1 cellular context compared by ENCODE assay signal in the genomic region with DNA sequence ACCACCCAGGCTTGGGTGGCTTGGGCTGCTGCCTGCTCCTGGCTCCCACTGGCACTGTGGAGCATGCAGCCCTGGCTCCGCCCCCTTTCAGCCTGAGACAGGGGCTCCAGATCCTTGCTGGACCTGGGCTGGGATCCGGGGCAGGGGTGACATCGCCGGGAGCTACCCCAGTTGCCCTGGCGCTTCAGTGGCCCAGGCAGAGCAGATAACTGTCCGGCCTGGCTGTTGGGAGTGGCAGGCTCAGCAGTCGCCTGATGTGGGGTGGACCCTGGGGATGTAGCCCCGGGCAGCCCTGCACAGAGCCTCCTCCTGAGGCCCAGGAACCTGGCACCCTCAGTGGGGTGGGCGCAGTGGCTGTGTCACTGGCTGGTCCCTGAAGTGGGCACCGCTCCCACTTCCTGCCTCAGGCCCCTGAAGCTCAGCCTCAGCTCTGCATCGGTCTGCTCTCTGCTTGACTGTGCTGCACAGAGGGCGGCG.
TF ChIP-seq lines count a peak whose summit lies in the region.

No MANE protein-coding gene starts in this region.

TF ChIP-seq in GM23338, 12 proteins besides CTCF, POLR2A, EP300 and RAD21 (continued from another document):
- TF ChIP-seq, protein P1, sequence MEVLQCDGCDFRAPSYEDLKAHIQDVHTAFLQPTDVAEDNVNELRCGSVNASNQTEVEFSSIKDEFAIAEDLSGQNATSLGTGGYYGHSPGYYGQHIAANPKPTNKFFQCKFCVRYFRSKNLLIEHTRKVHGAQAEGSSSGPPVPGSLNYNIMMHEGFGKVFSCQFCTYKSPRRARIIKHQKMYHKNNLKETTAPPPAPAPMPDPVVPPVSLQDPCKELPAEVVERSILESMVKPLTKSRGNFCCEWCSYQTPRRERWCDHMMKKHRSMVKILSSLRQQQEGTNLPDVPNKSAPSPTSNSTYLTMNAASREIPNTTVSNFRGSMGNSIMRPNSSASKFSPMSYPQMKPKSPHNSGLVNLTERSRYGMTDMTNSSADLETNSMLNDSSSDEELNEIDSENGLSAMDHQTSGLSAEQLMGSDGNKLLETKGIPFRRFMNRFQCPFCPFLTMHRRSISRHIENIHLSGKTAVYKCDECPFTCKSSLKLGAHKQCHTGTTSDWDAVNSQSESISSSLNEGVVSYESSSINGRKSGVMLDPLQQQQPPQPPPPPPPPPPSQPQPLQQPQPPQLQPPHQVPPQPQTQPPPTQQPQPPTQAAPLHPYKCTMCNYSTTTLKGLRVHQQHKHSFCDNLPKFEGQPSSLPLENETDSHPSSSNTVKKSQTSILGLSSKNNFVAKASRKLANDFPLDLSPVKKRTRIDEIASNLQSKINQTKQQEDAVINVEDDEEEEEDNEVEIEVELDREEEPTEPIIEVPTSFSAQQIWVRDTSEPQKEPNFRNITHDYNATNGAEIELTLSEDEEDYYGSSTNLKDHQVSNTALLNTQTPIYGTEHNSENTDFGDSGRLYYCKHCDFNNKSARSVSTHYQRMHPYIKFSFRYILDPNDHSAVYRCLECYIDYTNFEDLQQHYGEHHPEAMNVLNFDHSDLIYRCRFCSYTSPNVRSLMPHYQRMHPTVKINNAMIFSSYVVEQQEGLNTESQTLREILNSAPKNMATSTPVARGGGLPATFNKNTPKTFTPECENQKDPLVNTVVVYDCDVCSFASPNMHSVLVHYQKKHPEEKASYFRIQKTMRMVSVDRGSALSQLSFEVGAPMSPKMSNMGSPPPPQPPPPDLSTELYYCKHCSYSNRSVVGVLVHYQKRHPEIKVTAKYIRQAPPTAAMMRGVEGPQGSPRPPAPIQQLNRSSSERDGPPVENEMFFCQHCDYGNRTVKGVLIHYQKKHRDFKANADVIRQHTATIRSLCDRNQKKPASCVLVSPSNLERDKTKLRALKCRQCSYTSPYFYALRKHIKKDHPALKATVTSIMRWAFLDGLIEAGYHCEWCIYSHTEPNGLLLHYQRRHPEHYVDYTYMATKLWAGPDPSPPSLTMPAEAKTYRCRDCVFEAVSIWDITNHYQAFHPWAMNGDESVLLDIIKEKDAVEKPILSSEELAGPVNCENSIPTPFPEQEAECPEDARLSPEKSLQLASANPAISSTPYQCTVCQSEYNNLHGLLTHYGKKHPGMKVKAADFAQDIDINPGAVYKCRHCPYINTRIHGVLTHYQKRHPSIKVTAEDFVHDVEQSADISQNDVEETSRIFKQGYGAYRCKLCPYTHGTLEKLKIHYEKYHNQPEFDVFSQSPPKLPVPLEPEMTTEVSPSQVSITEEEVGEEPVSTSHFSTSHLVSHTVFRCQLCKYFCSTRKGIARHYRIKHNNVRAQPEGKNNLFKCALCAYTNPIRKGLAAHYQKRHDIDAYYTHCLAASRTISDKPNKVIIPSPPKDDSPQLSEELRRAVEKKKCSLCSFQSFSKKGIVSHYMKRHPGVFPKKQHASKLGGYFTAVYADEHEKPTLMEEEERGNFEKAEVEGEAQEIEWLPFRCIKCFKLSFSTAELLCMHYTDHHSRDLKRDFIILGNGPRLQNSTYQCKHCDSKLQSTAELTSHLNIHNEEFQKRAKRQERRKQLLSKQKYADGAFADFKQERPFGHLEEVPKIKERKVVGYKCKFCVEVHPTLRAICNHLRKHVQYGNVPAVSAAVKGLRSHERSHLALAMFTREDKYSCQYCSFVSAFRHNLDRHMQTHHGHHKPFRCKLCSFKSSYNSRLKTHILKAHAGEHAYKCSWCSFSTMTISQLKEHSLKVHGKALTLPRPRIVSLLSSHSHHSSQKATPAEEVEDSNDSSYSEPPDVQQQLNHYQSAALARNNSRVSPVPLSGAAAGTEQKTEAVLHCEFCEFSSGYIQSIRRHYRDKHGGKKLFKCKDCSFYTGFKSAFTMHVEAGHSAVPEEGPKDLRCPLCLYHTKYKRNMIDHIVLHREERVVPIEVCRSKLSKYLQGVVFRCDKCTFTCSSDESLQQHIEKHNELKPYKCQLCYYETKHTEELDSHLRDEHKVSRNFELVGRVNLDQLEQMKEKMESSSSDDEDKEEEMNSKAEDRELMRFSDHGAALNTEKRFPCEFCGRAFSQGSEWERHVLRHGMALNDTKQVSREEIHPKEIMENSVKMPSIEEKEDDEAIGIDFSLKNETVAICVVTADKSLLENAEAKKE (CRISPR knock-in tag; IDR thresholded peaks at IDR 0.05): no peak
